ENCODE assay signal across 9 cellular contexts in the genomic region with DNA sequence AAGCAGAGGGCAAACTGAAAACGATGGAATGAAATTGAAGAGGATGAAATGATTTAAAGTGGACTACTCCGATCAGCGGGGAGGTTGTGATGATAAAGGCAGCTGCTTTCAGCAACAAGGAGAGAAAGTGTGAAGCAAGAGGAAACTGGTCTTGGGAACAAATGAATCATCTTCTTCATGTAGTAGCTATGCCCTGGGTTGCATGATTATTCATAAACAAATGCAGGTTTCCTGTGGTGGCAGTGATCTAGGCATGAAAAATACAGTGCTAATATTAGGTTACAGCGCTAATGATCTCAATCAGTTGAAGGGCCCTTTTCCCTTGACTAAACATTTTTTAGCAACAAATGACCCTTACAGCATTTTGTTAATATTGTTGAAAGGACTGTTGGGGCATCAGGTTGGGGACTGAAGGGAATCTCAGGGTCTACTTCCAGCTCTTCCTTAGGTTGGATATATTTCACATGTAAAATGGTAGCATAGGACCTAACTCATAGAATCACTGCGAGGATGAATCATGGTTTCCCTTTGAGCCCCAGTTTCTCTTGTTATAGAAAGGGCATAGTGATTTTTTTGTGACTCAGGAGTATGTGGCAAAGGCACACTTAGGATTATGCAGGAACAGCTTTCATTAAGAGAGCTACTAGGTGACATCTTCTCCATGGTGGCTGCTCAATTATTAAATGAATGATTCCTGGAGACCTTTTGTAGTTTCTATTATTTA. TPM values are rescaled to one million over a fixed set of nuclear protein-coding genes. Genes with fewer than 3 reads are reported as not detected.
DNase-seq lines count a peak whose midpoint lies in the region; ATAC-seq, FAIRE-seq and TF ChIP-seq lines count a peak whose summit lies in the region.
"Had no signal": no experiment of that assay in that cellular context is flagged by ENCODE, and none has a peak within 500 bp of the region (broad histone marks: within the 10 kb centered on the region; RNA-seq: fewer than 3 reads in every experiment).

No MANE protein-coding gene starts in this region.

- peaks cover 0 to 11% (median 0%) of the 10 kb centered on the region in 9 donors for H3K27me3 ChIP-seq in heart left ventricle

- FAIRE-seq in GM12891 (lab: Jason Lieb, UNC): peak; percentile 92

- ATAC-seq in heart left ventricle (no peak), HG02840 (IDR thresholded peaks at IDR 0.05; ENCODE audit: low FRiP score, unreplicated experiment) (no peak)

- no peaks in the 10 kb centered on the region for H3K9me3 ChIP-seq in heart left ventricle

- 0 out of 2 replicates have a peak, but pooled peaks have one; percentile 26 for TF ChIP-seq POLR2A in GM12891 (IDR thresholded peaks at IDR 0.05; ENCODE audit: low read depth, low read length)
- no peak for TF ChIP-seq POLR2A in heart left ventricle (IDR thresholded peaks at IDR 0.05)

- peak; percentile 40 for DNase-seq in GM12891 (ENCODE audit: insufficient read length, low spot score)
- peak; percentile 31 for DNase-seq in HFF-Myc (ENCODE audit: extremely low read depth, low read depth)
- DNase-seq in RPMI7951 (ENCODE audit: low read depth): peak; percentile 69
- DNase-seq in dermis microvascular lymphatic vessel endothelial cell (ENCODE audit: low read depth in 2 of 2): peak; percentile 87 to 96
- DNase-seq in stimulated activated CD4-positive, alpha-beta T cell treated with anti-CD3 and anti-CD28 coated beads, Interleukin-4, amount 100 ng/mL, for 24 hours: peak; percentile 54
- no peak for DNase-seq in heart left ventricle
- DNase-seq in 8988T: no peak

- no peak for TF ChIP-seq CTCF in HFF-Myc (IDR thresholded peaks at IDR 0.05; ENCODE audit: low read depth, low read length, missing control alignments)
- TF ChIP-seq CTCF in heart left ventricle (IDR thresholded peaks at IDR 0.05): no peak

- no peak overlapping the region for H3K27ac ChIP-seq in heart left ventricle
- H3K27ac ChIP-seq: SK-N-MC had no signal

- H3K36me3 ChIP-seq in heart left ventricle: no peaks in the 10 kb centered on the region

- peaks cover 0 to 39% (median 14%) of the 10 kb centered on the region in 12 donors for H3K4me1 ChIP-seq in heart left ventricle

- intact Hi-C loops in heart left ventricle (cut with DNase I): loop anchor here in 8 of 10 donors (5.0 to 10.0 kb wide), 3 partner anchors 157 to 545 kb away; partner anchors contain the start of gene CC2D1B (in 1 of the 8)

- H3K4me3 ChIP-seq in HFF-Myc (replicated peaks; ENCODE audit: low read depth, low read length): no peak overlapping the region
- no peak overlapping the region for H3K4me3 ChIP-seq in heart left ventricle

- WGBS in heart left ventricle, 4 donors: 75 to 91% (median 83%) methylated on average over 5 of the region's 5 CpGs

TF ChIP-seq in GM12891, 5 proteins besides CTCF, POLR2A, EP300 and RAD21:
- TF ChIP-seq SPI1 (IDR thresholded peaks at IDR 0.05; ENCODE audit: low read depth, low read length) (no peak), POU2F2 (IDR thresholded peaks at IDR 0.05; ENCODE audit: low read depth, low read length) (peak; percentile 98), POLR2AphosphoS5 (IDR thresholded peaks at IDR 0.05; ENCODE audit: low read depth, low read length) (no peak)

RNA-seq across cellular contexts. Expression of gene ZFYVE9, which starts 1.9 kb away (rescaled TPM):
- polyA plus RNA-seq in GM12891 (2012; ENCODE audit: low read depth, missing spikeins): 3.0 TPM
- 13.6 and 13.8 TPM in 2 replicates for total RNA-seq in RPMI7951 (2014; rRNA removed; shearing (Covaris generic))
- total RNA-seq in dermis microvascular lymphatic vessel endothelial cell: 21.7 and 30.7 TPM in 2 replicates
- 10 to 100 TPM; 12.6 to 19.2 (median 17.3) TPM for total RNA-seq in heart left ventricle
- 10 to 100 TPM in 1 of 2 donors, 1 to 10 TPM in 1; 3.6 to 12.4 TPM for polyA plus RNA-seq in heart left ventricle

Comparison
In these comparisons a context has a peak if more than half of its experiments do, and no peak if none do; other contexts are left out.
1. DNase-seq: peak in GM12891 (single experiment), HFF-Myc (single experiment), RPMI7951 (single experiment), dermis microvascular lymphatic vessel endothelial cell (2 of 2) and stimulated activated CD4-positive, alpha-beta T cell treated with anti-CD3 and anti-CD28 coated beads, Interleukin-4, amount 100 ng/mL, for 24 hours (single experiment); none in heart left ventricle (0 of 5) and 8988T (single experiment).